Comparison of ENCODE assay signal across 17 cellular contexts in the genomic region with DNA sequence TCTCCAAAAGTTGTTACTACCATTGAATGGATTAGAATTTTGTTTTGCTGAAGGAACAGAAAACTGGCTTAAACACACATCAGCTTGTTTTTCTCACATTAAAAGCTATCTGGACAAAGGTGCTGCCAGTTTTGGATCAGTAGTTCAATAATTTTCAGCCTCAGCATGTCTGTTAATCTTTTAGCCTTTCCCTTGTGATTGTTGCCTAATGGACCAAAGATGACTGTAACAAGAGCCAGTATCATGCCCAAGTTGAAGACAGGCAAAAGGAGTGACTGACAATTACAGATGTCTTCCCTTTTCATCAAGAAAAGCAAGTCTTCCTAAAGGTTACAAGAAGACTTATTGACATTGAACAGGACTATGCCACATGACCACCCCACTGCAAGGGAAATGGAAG.
"Had no signal": no experiment of that assay in that cellular context is flagged by ENCODE, and none has a peak within 500 bp of the region (broad histone marks: within the 10 kb centered on the region; RNA-seq: fewer than 3 reads in every experiment).

No MANE protein-coding gene starts in this region.

- H3K27me3 ChIP-seq: gastroesophageal sphincter, hepatocyte, stomach had no signal

- H3K4me3 ChIP-seq: coronary artery, gastroesophageal sphincter, hepatocyte, skin epidermis, stomach had no signal

- H2AFZ ChIP-seq: hepatocyte had no signal

- H3K9me3 Mint-ChIP-seq: activated B cell treated with CpG ODN at 0.5 μM for 24 hours; activated T-helper 2 cell treated with anti-CD3 and anti-CD28 coated beads, Interferon-gamma antibody, Interleukin-2, Interleukin-4, amounts not matched to agents 10 μg/mL and 5 μg/mL and 100 μg/mL, durations not matched to agents 14 hours and 24 hours and 36 hours had no signal

- H3K36me3 ChIP-seq: gastroesophageal sphincter had no signal

- H3K27ac ChIP-seq: coronary artery, epithelial cell of prostate, gastroesophageal sphincter, hepatocyte had no signal

- DNase-seq: activated B cell treated with CpG ODN at 0.5 μM for 24 hours; activated naive CD4-positive, alpha-beta T cell treated with anti-CD3 and anti-CD28 coated beads, Interleukin-2, amount 50 U/mL, for 16 hours; central memory CD4-positive, alpha-beta T cell; effector memory CD4-positive, alpha-beta T cell; mammary epithelial cell; stimulated activated CD4-positive, alpha-beta T cell treated with anti-CD3 and anti-CD28 coated beads, Interleukin-4, amount 100 ng/mL, for 4 hours; stomach; T-helper 2 cell had no signal

- H3K4me3 Mint-ChIP-seq: activated B cell treated with CpG ODN at 0.5 μM for 24 hours; natural killer cell treated with Interleukin-12 subunit alpha and Interleukin-12 subunit beta and Interleukin-15 and Interleukin-18, amount 100 ng/mL, for 72 hours had no signal

- H3K27ac Mint-ChIP-seq: activated B cell treated with CpG ODN at 0.5 μM for 24 hours; activated T-helper 2 cell treated with anti-CD3 and anti-CD28 coated beads, Interferon-gamma antibody, Interleukin-2, Interleukin-4, amounts not matched to agents 10 μg/mL and 5 μg/mL and 100 μg/mL, durations not matched to agents 14 hours and 24 hours and 36 hours; natural killer cell treated with Interleukin-12 subunit alpha and Interleukin-12 subunit beta and Interleukin-15 and Interleukin-18, amount 100 ng/mL, for 72 hours had no signal

- H3K36me3 Mint-ChIP-seq: natural killer cell treated with Interleukin-12 subunit alpha and Interleukin-12 subunit beta and Interleukin-15 and Interleukin-18, amount 100 ng/mL, for 72 hours had no signal

- FAIRE-seq: TTC549, urothelium cell line had no signal

- ATAC-seq: gastroesophageal sphincter; natural killer cell treated with Interleukin-12 subunit alpha and Interleukin-12 subunit beta and Interleukin-15 and Interleukin-18, amount 100 ng/mL, for 72 hours had no signal

- H3K9me3 ChIP-seq: gastroesophageal sphincter, stomach had no signal

- H3K27me3 Mint-ChIP-seq: activated B cell treated with CpG ODN at 0.5 μM for 24 hours; natural killer cell treated with Interleukin-12 subunit alpha and Interleukin-12 subunit beta and Interleukin-15 and Interleukin-18, amount 100 ng/mL, for 72 hours had no signal

- H3K4me1 ChIP-seq: gastroesophageal sphincter had no signal

- H3K4me2 ChIP-seq: hepatocyte had no signal

- H3K79me2 ChIP-seq: hepatocyte had no signal
